23 cellular contexts compared by ENCODE assay signal in the genomic region with DNA sequence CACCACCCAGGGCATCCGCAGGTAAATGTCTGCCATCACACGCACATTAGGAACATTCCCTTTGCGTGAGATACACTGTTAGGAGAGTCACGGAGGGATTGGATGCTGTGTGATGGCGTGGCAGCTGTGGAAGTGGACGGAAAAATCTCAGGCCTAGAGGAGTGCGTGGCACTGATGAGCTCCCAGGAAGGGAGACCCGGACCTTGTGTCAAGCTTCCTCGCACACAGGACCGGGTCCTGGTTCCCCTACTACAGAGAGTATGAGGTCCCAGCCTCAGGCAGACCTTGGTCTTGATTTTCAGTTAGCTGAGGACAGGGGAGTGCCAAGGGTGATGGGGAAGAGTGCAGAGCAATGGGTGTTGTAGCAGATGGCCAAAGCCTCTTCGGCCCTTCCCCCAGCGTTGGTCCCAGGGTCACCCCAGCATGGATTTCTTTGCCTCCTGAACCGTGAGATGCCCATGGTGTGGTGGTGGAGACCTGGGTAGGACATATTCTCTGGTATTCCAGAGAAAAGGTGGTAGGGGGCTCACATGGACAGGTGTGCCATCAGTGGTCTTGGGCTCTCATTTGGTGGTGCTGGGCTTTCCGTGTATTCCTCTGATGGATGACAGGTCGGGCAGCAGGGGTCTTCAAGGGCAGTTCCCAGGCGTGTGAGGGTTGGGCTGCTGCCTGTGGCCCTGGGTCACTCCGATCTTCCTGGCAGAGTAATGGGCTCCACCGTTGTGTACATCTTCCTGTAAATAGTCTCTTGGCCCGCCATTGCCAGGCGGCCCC.
DNase-seq lines count a peak whose midpoint lies in the region; ATAC-seq and TF ChIP-seq lines count a peak whose summit lies in the region.
"Had no signal": no experiment of that assay in that cellular context is flagged by ENCODE, and none has a peak within 500 bp of the region (broad histone marks: within the 10 kb centered on the region; RNA-seq: fewer than 3 reads in every experiment).

No MANE protein-coding gene starts in this region.

- TF ChIP-seq CTCF in DND-41 (IDR thresholded peaks at IDR 0.05; ENCODE audit: borderline replicate concordance, extremely low read depth, low read length, poor library complexity, severe bottlenecking) (no peak), lower lobe of right lung (IDR thresholded peaks at IDR 0.05) (no peak)

- no peaks in the 10 kb centered on the region for H3K79me2 ChIP-seq in DND-41 (ENCODE audit: insufficient read depth, low read length)

- intact Hi-C loops in lower lobe of right lung (cut with DNase I), result no loop called here

- no peak overlapping the region for H3K4me2 ChIP-seq in DND-41 (ENCODE audit: insufficient read depth, low read length)

- H3K4me3 ChIP-seq in DND-41 (ENCODE audit: low read depth in 1 of 2, low read length in 2 of 2), result no peak overlapping the region; a peak in 1 of 4 replicates
- peak overlapping the region; percentile 51 for H3K4me3 ChIP-seq in adipocyte (ENCODE audit: low read length)
- no peak overlapping the region for H3K4me3 ChIP-seq in lower lobe of right lung
- peak overlapping the region; percentile 31 to 65 (median 51) for H3K4me3 ChIP-seq in subcutaneous abdominal adipose tissue (ENCODE audit: low read depth in 1 of 5, low read length in 5 of 5)
- H3K4me3 ChIP-seq: adrenal gland, gastroesophageal sphincter, thyroid gland had no signal

- peaks cover 99% of the 10 kb centered on the region for H3K9me3 ChIP-seq in DND-41 (ENCODE audit: insufficient read depth, low read length, severe bottlenecking)
- peaks cover 100% of the 10 kb centered on the region for H3K9me3 ChIP-seq in adipocyte (ENCODE audit: control insufficient read depth, low read length)
- H3K9me3 ChIP-seq in lower lobe of right lung, result peaks cover 100% of the 10 kb centered on the region
- H3K9me3 ChIP-seq in subcutaneous abdominal adipose tissue (ENCODE audit: control insufficient read depth in 5 of 5, low read length in 5 of 5), result peaks cover 99 to 100% (median 100%) of the 10 kb centered on the region in 5 donors

- H3K27ac ChIP-seq in DND-41 (ENCODE audit: low read length) (no peak overlapping the region), lower lobe of right lung (no peak overlapping the region), subcutaneous abdominal adipose tissue (ENCODE audit: low read depth, low read length) (no peak overlapping the region)
- H3K27ac ChIP-seq: adrenal gland, gastroesophageal sphincter, neutrophil, thyroid gland had no signal

- peak; percentile 1 for DNase-seq in DND-41
- DNase-seq in adipocyte (ENCODE audit: low read depth), result no peak
- DNase-seq in lower lobe of right lung, result peak; percentile 15
- no peak for DNase-seq in dedifferentiated amniotic fluid mesenchymal stem cell (ENCODE audit: extremely low spot score)
- DNase-seq in activated CD4-positive, CD25-positive, alpha-beta regulatory T cell (lab: John Stamatoyannopoulos, UW), result no peak
- no peak for DNase-seq in glomerular visceral epithelial cell (ENCODE audit: extremely low spot score)
- DNase-seq in hepatic stellate cell (ENCODE audit: low spot score), result no peak
- DNase-seq: activated CD4-positive, alpha-beta memory T cell treated with anti-CD3 and anti-CD28 coated beads for 36 hours; Karpas-422; kidney glomerular epithelial cell; MV-4-11; NCI-H524 treated with DMSO at 0.1 percent for 48 hours; SIG-M5; stimulated activated CD4-positive, alpha-beta T cell treated with anti-CD3 and anti-CD28 coated beads, Interleukin-4, amount 100 ng/mL, for 24 hours; stimulated activated naive CD4-positive, alpha-beta T cell; SW 1271 had no signal

- ATAC-seq in DND-41 (ENCODE audit: insufficient read depth, low read depth) (no peak), lower lobe of right lung (no peak)
- ATAC-seq: CD8-positive, alpha-beta T cell; gastroesophageal sphincter; Panc1 had no signal

- H3K27me3 ChIP-seq in DND-41 (ENCODE audit: insufficient read depth, low read length, poor library complexity) (no peaks in the 10 kb centered on the region), adipocyte (replicated peaks; ENCODE audit: control insufficient read depth, insufficient read depth, low read length) (no peaks in the 10 kb centered on the region), lower lobe of right lung (ENCODE audit: low read depth) (no peaks in the 10 kb centered on the region), subcutaneous abdominal adipose tissue (ENCODE audit: control insufficient read depth in 5 of 5, insufficient read depth in 4 of 5, low read length in 5 of 5) (no peaks in the 10 kb centered on the region)
- H3K27me3 ChIP-seq: adrenal gland, gastroesophageal sphincter, neutrophil, thyroid gland had no signal

- no peak overlapping the region for H2AFZ ChIP-seq in DND-41 (ENCODE audit: low read depth, low read length)

- H4K20me1 ChIP-seq in DND-41 (ENCODE audit: insufficient read depth, low read length), result no peaks in the 10 kb centered on the region

- H3K36me3 ChIP-seq in DND-41 (ENCODE audit: insufficient read depth, low read length), result peaks cover 100% of the 10 kb centered on the region
- H3K36me3 ChIP-seq in adipocyte (ENCODE audit: control insufficient read depth, insufficient read depth, low read length, severe bottlenecking), result peaks cover 100% of the 10 kb centered on the region
- H3K36me3 ChIP-seq in lower lobe of right lung, result peaks cover 57% of the 10 kb centered on the region
- H3K36me3 ChIP-seq in subcutaneous abdominal adipose tissue (ENCODE audit: control insufficient read depth in 5 of 5, insufficient read depth in 5 of 5, low read length in 5 of 5), result peaks cover 0 to 100% (median 99%) of the 10 kb centered on the region in 5 donors
- H3K36me3 ChIP-seq: neutrophil had no signal

- H3K4me1 ChIP-seq in DND-41 (ENCODE audit: insufficient read depth, low read length) (no peaks in the 10 kb centered on the region), adipocyte (ENCODE audit: control insufficient read depth, insufficient read depth, low read length) (no peaks in the 10 kb centered on the region), lower lobe of right lung (no peaks in the 10 kb centered on the region), subcutaneous abdominal adipose tissue (ENCODE audit: control insufficient read depth in 5 of 5, insufficient read depth in 5 of 5, low read length in 5 of 5) (no peaks in the 10 kb centered on the region)
- H3K4me1 ChIP-seq: adrenal gland, gastroesophageal sphincter, thyroid gland had no signal

- H3K9ac ChIP-seq in DND-41 (ENCODE audit: low read depth, low read length) (no peak overlapping the region), adipocyte (ENCODE audit: low read length) (no peak overlapping the region), subcutaneous abdominal adipose tissue (ENCODE audit: low read length in 5 of 5) (no peak overlapping the region)

Comparison
In these comparisons a context has a peak if more than half of its experiments do, and no peak if none do; other contexts are left out.
1. DNase-seq: peak in DND-41 (single experiment) and lower lobe of right lung (single experiment); none in adipocyte (single experiment), dedifferentiated amniotic fluid mesenchymal stem cell (single experiment), activated CD4-positive, CD25-positive, alpha-beta regulatory T cell (0 of 4), glomerular visceral epithelial cell (single experiment) and hepatic stellate cell (single experiment).
2. H3K4me3 ChIP-seq: peak in adipocyte (single experiment) and subcutaneous abdominal adipose tissue (5 of 5); none in DND-41 (0 of 2) and lower lobe of right lung (single experiment).